ENCODE assay signal across 19 cellular contexts in genomic region chr6:4928426-4928825, GRCh38.
DNase-seq lines count a peak whose midpoint lies in the region; ATAC-seq, FAIRE-seq and TF ChIP-seq lines count a peak whose summit lies in the region.
"Had no signal": no experiment of that assay in that cellular context is flagged by ENCODE, and none has a peak within 500 bp of the region (broad histone marks: within the 10 kb centered on the region; RNA-seq: fewer than 3 reads in every experiment).

No MANE protein-coding gene starts in this region.

- H3K4me1 ChIP-seq in GM23248 (ENCODE audit: insufficient read depth) (peaks cover 21% of the 10 kb centered on the region), K562 (replicated peaks in 1 of 2; ENCODE audit: control insufficient read depth in 2 of 2, insufficient read depth in 2 of 2, low read length in 2 of 2) (peaks cover 9 to 34% of the 10 kb centered on the region in 2 experiments)

- H4K20me1 ChIP-seq in GM23248 (ENCODE audit: insufficient read depth) (peaks cover 14% of the 10 kb centered on the region; the same call in 1 of the 2 replicates), K562 (replicated peaks; ENCODE audit: control insufficient read depth, insufficient read depth, low read length) (peaks cover 35% of the 10 kb centered on the region; the same call in 1 of the 2 replicates)

- no peaks in the 10 kb centered on the region for H3K9me2 ChIP-seq in GM23248 (ENCODE audit: insufficient read depth)

- intact Hi-C loops in K562 (cut with micrococcal nuclease): loop anchor here (5.0 kb wide), 1 partner anchor 201 kb away; no protein-coding TSS in a partner anchor

- H2AFZ ChIP-seq in GM23248: no peak overlapping the region
- no peak overlapping the region for H2AFZ ChIP-seq in K562 (ENCODE audit: low read depth, low read length)

- H3K9me1 ChIP-seq in K562 (ENCODE audit: control insufficient read depth, insufficient read depth, low read length): no peaks in the 10 kb centered on the region

- H3K9ac ChIP-seq in GM23248 (no peak overlapping the region), K562 (ENCODE audit: insufficient read depth in 1 of 2, low read depth in 2 of 2, low read length in 2 of 2) (no peak overlapping the region)

- no peak overlapping the region for H3K4me3 ChIP-seq in GM23248
- H3K4me3 ChIP-seq in NB4 (ENCODE audit: low read depth, low read length): no peak overlapping the region
- H3K4me3 ChIP-seq in K562: no peak overlapping the region
- H3K4me3 ChIP-seq: dorsolateral prefrontal cortex, left lung, tibial artery had no signal

- H3K9me3 ChIP-seq in GM23248 (ENCODE audit: low read depth) (no peaks in the 10 kb centered on the region), K562 (replicated peaks; ENCODE audit: control insufficient read depth, insufficient read depth, low read depth, low read length) (no peaks in the 10 kb centered on the region), T-helper 17 cell (ENCODE audit: control insufficient read depth, low read length, poor library complexity, severe bottlenecking) (no peaks in the 10 kb centered on the region)
- H3K9me3 ChIP-seq: left lung, tibial artery had no signal

- no peaks in the 10 kb centered on the region for H3K27me3 Mint-ChIP-seq in T-helper 17 cell

- in situ Hi-C loops in GM23248 (cut with MboI): loop anchor here (25.0 kb wide), 1 partner anchor 616 kb away; no protein-coding TSS in a partner anchor
- in situ Hi-C loops in K562 (cut with MboI): no loop called here

- H3K27ac ChIP-seq in GM23248: no peak overlapping the region
- peak overlapping the region; percentile 39; the same call in 1 of the 3 replicates for H3K27ac ChIP-seq in K562 (ENCODE audit: extremely low read depth, low read depth, low read length)
- H3K27ac ChIP-seq: dorsolateral prefrontal cortex, HL-60, left lung, tibial artery had no signal

- H3F3A ChIP-seq in GM23248 (ENCODE audit: insufficient read depth): peaks cover 8% of the 10 kb centered on the region

- TF ChIP-seq POLR2A in NB4 (IDR thresholded peaks at IDR 0.05; ENCODE audit: extremely low read depth, insufficient read length): no peak
- TF ChIP-seq POLR2A in K562 (conservative IDR thresholded peaks at IDR 0.05): no peak

- TF ChIP-seq CTCF in NB4 (IDR thresholded peaks at IDR 0.05; ENCODE audit: low read depth, low read length): no peak
- no peak for TF ChIP-seq CTCF in K562 (IDR thresholded peaks at IDR 0.05 in 2 of 3, conservative IDR thresholded peaks at IDR 0.05 in 1 of 3; ENCODE audit: insufficient read depth in 2 of 3, low read depth in 1 of 3, low read length in 3 of 3)

- peak; percentile 96 for TF ChIP-seq EP300 in K562 (IDR thresholded peaks at IDR 0.05; ENCODE audit: low read length)

- POLR2A ChIA-PET in K562 (lab: Yijun Ruan, JAX): interaction anchor here (0.6 to 2.0 kb wide), 4 partner anchors 13 to 1508 kb away, joined by 3 to 10 read pairs (median 5); no protein-coding TSS in a partner anchor

- DNase-seq in GM23248: peak; percentile 52
- DNase-seq in NB4 (ENCODE audit: low read depth): peak; percentile 72
- peak; percentile 70 to 82 (median 78) for DNase-seq in K562 (ENCODE audit: extremely low read depth in 1 of 4, low spot score in 3 of 4)
- peak; percentile 56 for DNase-seq in non-pigmented ciliary epithelial cell (ENCODE audit: low read depth)
- no peak for DNase-seq in T-helper 17 cell
- no peak for DNase-seq in NCI-H1048 (lab: John Stamatoyannopoulos, UW)
- DNase-seq: COR-L47, dorsolateral prefrontal cortex, glutamatergic neuron, left lung, NCI-H1417, NCI-H524 treated with DMSO at 0.1 percent for 48 hours, small intestine, tibial artery had no signal

- 0 out of 4 replicates have a peak, but pooled peaks of 1 of the 2 experiments have one; percentile 7 for TF ChIP-seq RAD21 in K562 (CRISPR knock-in tag; conservative IDR thresholded peaks at IDR 0.05 in 1 of 2, IDR thresholded peaks at IDR 0.05 in 1 of 2)

- H3K4me2 ChIP-seq in GM23248 (ENCODE audit: unreplicated experiment) (no peak overlapping the region), K562 (ENCODE audit: insufficient read depth, low read length) (no peak overlapping the region)

- no peak overlapping the region for H3K27ac Mint-ChIP-seq in T-helper 17 cell
- H3K27ac Mint-ChIP-seq: nephron had no signal

- H3K27me3 ChIP-seq in GM23248 (replicated peaks; ENCODE audit: insufficient read depth) (no peaks in the 10 kb centered on the region), K562 (ENCODE audit: control insufficient read depth in 2 of 2, insufficient read depth in 2 of 2, low read length in 2 of 2) (no peaks in the 10 kb centered on the region)
- H3K27me3 ChIP-seq: dorsolateral prefrontal cortex, left lung, tibial artery had no signal

- H3K4me3 Mint-ChIP-seq in T-helper 17 cell: no peak overlapping the region
- H3K4me3 Mint-ChIP-seq: nephron had no signal

- WGBS in GM23248 (ENCODE audit: low coverage in 1 of 2, low lambda C conversion rate in 2 of 2, missing lambda C conversion rate in 2 of 2), 2 experiments: 35 to 44% methylated on average over 3 of the region's 3 CpGs
- WGBS in K562 (ENCODE audit: insufficient coverage, low coverage, missing lambda C conversion rate): 2% methylated on average over 3 of the region's 3 CpGs

- BruUV-seq in K562 (replicated peaks; lab: Mats Ljungman, UMichigan): no TSS peak

- peaks cover 6% of the 10 kb centered on the region for H3K36me3 Mint-ChIP-seq in T-helper 17 cell (ENCODE audit: low read depth)

- no peaks in the 10 kb centered on the region for H3K36me3 ChIP-seq in GM23248 (ENCODE audit: low read depth)
- H3K36me3 ChIP-seq in K562 (ENCODE audit: control insufficient read depth, insufficient read depth, low read length): no peaks in the 10 kb centered on the region; the same call in 2 of the 3 replicates
- H3K36me3 ChIP-seq: left lung, tibial artery had no signal

- ATAC-seq in K562 (peak; percentile 91), GM18873 (IDR thresholded peaks at IDR 0.05; ENCODE audit: low FRiP score, unreplicated experiment) (no peak), T-helper 17 cell (no peak), GM18870 (IDR thresholded peaks at IDR 0.05; ENCODE audit: unreplicated experiment) (no peak)
- ATAC-seq: left lung had no signal

- peaks cover 98% of the 10 kb centered on the region for H3K79me2 ChIP-seq in GM23248 (ENCODE audit: insufficient read depth)
- H3K79me2 ChIP-seq in K562 (ENCODE audit: control insufficient read depth, insufficient read depth, low read length): peaks cover 88% of the 10 kb centered on the region

- CTCF ChIA-PET in K562 (lab: Yijun Ruan, JAX; ENCODE audit: low intra/inter-chr PET ratio): no interaction called here

- peaks cover 24% of the 10 kb centered on the region for H3K4me1 Mint-ChIP-seq in T-helper 17 cell

- FAIRE-seq in K562 (lab: Jason Lieb, UNC): peak; percentile 90
- FAIRE-seq: small intestine, TTC549 had no signal

TF ChIP-seq in K562, 482 proteins besides CTCF, POLR2A, EP300 and RAD21 (continues in another document):
- TF ChIP-seq ZNF124 (CRISPR knock-in tag; IDR thresholded peaks at IDR 0.05): no peak
- no peak for TF ChIP-seq ETS2 (tag; IDR thresholded peaks at IDR 0.05; ENCODE audit: borderline replicate concordance, poor library complexity, severe bottlenecking)
- no peak for TF ChIP-seq RAD51 (IDR thresholded peaks at IDR 0.05; ENCODE audit: borderline replicate concordance, low read depth)
- TF ChIP-seq ID3 (CRISPR knock-in tag; IDR thresholded peaks at IDR 0.05): no peak
- peak; percentile 67; the same call in 1 of the 2 replicates for TF ChIP-seq ID3 (tag; IDR thresholded peaks at IDR 0.05)
- TF ChIP-seq POLR2H (tag; IDR thresholded peaks at IDR 0.05; ENCODE audit: low read depth): no peak
- TF ChIP-seq ARID4B (CRISPR knock-in tag; IDR thresholded peaks at IDR 0.05): no peak
- peak; percentile 40; the same call in 1 of the 2 replicates for TF ChIP-seq ZBED1 (IDR thresholded peaks at IDR 0.05)

Comparison
In these comparisons a context has a peak if more than half of its experiments do, and no peak if none do; other contexts are left out.
1. DNase-seq: peak in GM23248 (single experiment), NB4 (single experiment), K562 (4 of 4) and non-pigmented ciliary epithelial cell (single experiment); none in T-helper 17 cell (0 of 3) and NCI-H1048 (single experiment).